Comparison of ENCODE assay signal across 8 cellular contexts in the genomic region with DNA sequence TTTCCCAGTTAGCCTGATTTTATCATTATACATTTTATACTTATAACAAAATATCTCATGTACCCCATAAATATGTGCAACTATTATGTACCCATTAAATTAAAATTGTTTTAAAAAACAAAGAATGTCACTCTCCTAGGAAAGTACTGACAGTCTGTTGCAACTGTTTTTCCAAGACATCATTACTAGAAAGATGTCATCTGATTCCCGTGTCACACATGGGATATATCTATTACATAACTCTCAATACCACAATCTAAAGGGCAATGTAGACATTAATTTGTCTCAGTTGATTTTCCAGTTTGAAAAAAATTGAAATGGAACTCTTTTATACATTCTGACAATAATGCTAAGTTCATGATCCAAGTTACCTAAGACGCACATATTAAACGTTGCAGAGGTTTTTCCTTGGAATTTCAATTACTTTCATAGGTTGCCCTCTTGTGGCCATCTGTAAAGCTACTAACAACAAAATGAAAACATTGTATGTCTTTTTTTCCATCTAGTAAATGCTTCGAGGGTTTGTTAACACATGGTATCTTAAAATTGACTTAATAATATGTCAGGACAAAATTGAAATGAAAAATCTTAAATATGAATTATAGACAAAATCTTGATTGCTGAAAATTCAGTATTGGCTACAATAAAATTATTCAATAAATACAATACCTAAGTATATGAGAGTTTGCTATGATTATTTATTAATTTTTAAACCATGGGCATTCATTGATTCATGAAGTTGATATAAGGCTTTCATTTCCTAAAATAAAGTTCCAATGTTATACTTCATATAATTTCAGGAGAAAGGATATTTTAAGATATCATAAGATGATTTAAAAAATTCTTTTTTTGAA.
DNase-seq lines count a peak whose midpoint lies in the region; ATAC-seq and TF ChIP-seq lines count a peak whose summit lies in the region.

No MANE protein-coding gene starts in this region.

- no peak overlapping the region for H2AK9ac ChIP-seq in IMR-90 (replicated peaks; ENCODE audit: low read depth, low read length, poor library complexity)

- no peak overlapping the region for H2AK5ac ChIP-seq in IMR-90 (ENCODE audit: low read depth, low read length)

- H3K56ac ChIP-seq in IMR-90 (ENCODE audit: extremely low read depth, insufficient read depth, low read length): no peak overlapping the region

- H3K4me1 ChIP-seq in IMR-90 (ENCODE audit: control insufficient read depth, insufficient read depth, low read length) (no peaks in the 10 kb centered on the region), OCI-LY7 (ENCODE audit: insufficient read depth, low read length, poor library complexity, severe bottlenecking) (no peaks in the 10 kb centered on the region)

- no peaks in the 10 kb centered on the region for H4K20me1 ChIP-seq in IMR-90 (ENCODE audit: insufficient read depth, low read length)
- H4K20me1 ChIP-seq in OCI-LY7 (ENCODE audit: insufficient read depth, low read length): no peaks in the 10 kb centered on the region

- peak; percentile 41; the same call in 1 of the 2 replicates for TF ChIP-seq RAD21 in IMR-90 (IDR thresholded peaks at IDR 0.05; ENCODE audit: low read length)

- H2BK5ac ChIP-seq in IMR-90 (ENCODE audit: low read depth, low read length, poor library complexity, severe bottlenecking): no peak overlapping the region

- no peak for TF ChIP-seq POLR2A in IMR-90 (IDR thresholded peaks at IDR 0.05; ENCODE audit: low read depth, low read length)

- no peaks in the 10 kb centered on the region for H3K9me1 ChIP-seq in IMR-90 (ENCODE audit: insufficient read depth, low read length)

- H2BK15ac ChIP-seq in IMR-90 (ENCODE audit: low read depth, low read length): no peak overlapping the region

- no peak overlapping the region for H3K14ac ChIP-seq in IMR-90 (replicated peaks; ENCODE audit: low read depth, low read length)

- H2BK20ac ChIP-seq in IMR-90 (ENCODE audit: low read depth, low read length): no peak overlapping the region

- intact Hi-C loops in IMR-90 (cut with micrococcal nuclease) (loop anchor here (1.0 kb wide), 1 partner anchor 176 kb away; no protein-coding TSS in a partner anchor), OCI-LY7 (cut with micrococcal nuclease; ENCODE audit: unreplicated experiment) (loop anchor here (5.0 kb wide), 1 partner anchor 175 kb away; no protein-coding TSS in a partner anchor)

- H3K18ac ChIP-seq in IMR-90 (ENCODE audit: low read depth, low read length): no peak overlapping the region

- no peaks in the 10 kb centered on the region for H3K36me3 ChIP-seq in IMR-90 (ENCODE audit: control insufficient read depth, insufficient read depth, low read length)
- no peaks in the 10 kb centered on the region for H3K36me3 ChIP-seq in OCI-LY7 (ENCODE audit: insufficient read depth, low read length)

- H3K27me3 ChIP-seq in IMR-90 (ENCODE audit: control insufficient read depth, insufficient read depth, low read length): no peaks in the 10 kb centered on the region

- ATAC-seq in IMR-90 (ENCODE audit: low read depth) (no peak), HG02938 (IDR thresholded peaks at IDR 0.05; ENCODE audit: unreplicated experiment) (no peak)

- no peak overlapping the region for H3K4ac ChIP-seq in IMR-90 (ENCODE audit: low read depth, low read length)

- no peak overlapping the region for H2BK120ac ChIP-seq in IMR-90 (ENCODE audit: low read depth, low read length)

- no peak overlapping the region for H3K23ac ChIP-seq in IMR-90 (ENCODE audit: low read depth, low read length)

- peak; percentile 55 for TF ChIP-seq CTCF in IMR-90 (conservative IDR thresholded peaks at IDR 0.05; ENCODE audit: low read depth, low read length)
- TF ChIP-seq CTCF in OCI-LY7 (conservative IDR thresholded peaks at IDR 0.05; ENCODE audit: low read length): peak; percentile 89

- DNase-seq in COR-L47 (lab: John Stamatoyannopoulos, UW) (peak; percentile 64), IMR-90 (peak; percentile 36), OCI-LY7 (ENCODE audit: low spot score) (peak; percentile 34), epidermal melanocyte (ENCODE audit: insufficient read length, low spot score) (peak; percentile 23), pons (ENCODE audit: low spot score) (peak; percentile 88), ecto neural progenitor cell (ENCODE audit: low spot score) (no peak)
- DNase-seq in NK-92 treated with Interleukin-12 subunit alpha and Interleukin-12 subunit beta, amount 100 ng/mL, for 24 hours (lab: John Stamatoyannopoulos, UW): no peak

- no peaks in the 10 kb centered on the region for H3K79me2 ChIP-seq in OCI-LY7 (ENCODE audit: insufficient read depth, low read depth, low read length)

- H4K91ac ChIP-seq in IMR-90 (ENCODE audit: insufficient read depth, low read depth, low read length): no peak overlapping the region

- dilution Hi-C loops in IMR-90 (cut with HindIII; ENCODE audit: low sequenced_read_pairs, unreplicated experiment): no loop called here

- H3K9me2 ChIP-seq in OCI-LY7 (ENCODE audit: insufficient read depth, low read length): no peaks in the 10 kb centered on the region

- H3K27ac ChIP-seq in IMR-90 (ENCODE audit: insufficient read depth, low read length) (no peak overlapping the region), OCI-LY7 (ENCODE audit: low read depth, low read length, poor library complexity, severe bottlenecking) (no peak overlapping the region)

- H2AFZ ChIP-seq in IMR-90 (replicated peaks; ENCODE audit: low read length, poor library complexity) (no peak overlapping the region), OCI-LY7 (ENCODE audit: low read length) (no peak overlapping the region)

- H3K79me1 ChIP-seq in IMR-90 (ENCODE audit: low read depth in 1 of 2, low read length in 2 of 2): no peaks in the 10 kb centered on the region

- whole genome bisulfite sequencing in IMR-90 (ENCODE audit: extremely low coverage in 2 of 2, insufficient read length in 1 of 2), 2 experiments: no CpG with 5 or more reads among the region's 4 CpGs

- H3K9ac ChIP-seq in IMR-90 (ENCODE audit: low read depth, low read length): no peak overlapping the region

- POLR2A ChIA-PET in IMR-90 (lab: Charles Lee; ENCODE audit: unreplicated experiment) (no interaction called here), OCI-LY7 (lab: Charles Lee) (interaction anchor here (0.6 to 0.7 kb wide), 3 partner anchors 27 to 1675 kb away, joined by 3 to 4 read pairs (median 3); no protein-coding TSS in a partner anchor)

- no peaks in the 10 kb centered on the region for H3K9me3 ChIP-seq in IMR-90 (ENCODE audit: control insufficient read depth, insufficient read depth, low read length)
- H3K9me3 ChIP-seq in OCI-LY7 (ENCODE audit: low read length): no peaks in the 10 kb centered on the region

- CTCF ChIA-PET in IMR-90 (lab: Yijun Ruan, JAX) (interaction anchor here (0.6 to 1.2 kb wide), 2 partner anchors 18 to 670 kb away, joined by 3 read pairs; no protein-coding TSS in a partner anchor), OCI-LY7 (lab: Charles Lee; ENCODE audit: unreplicated experiment) (no interaction called here)

- no peak overlapping the region for H3K4me3 ChIP-seq in IMR-90 (ENCODE audit: insufficient read depth, low read depth, low read length)
- H3K4me3 ChIP-seq in OCI-LY7 (ENCODE audit: low read depth, low read length, poor library complexity, severe bottlenecking): no peak overlapping the region

- no peak overlapping the region for H3K4me2 ChIP-seq in IMR-90 (ENCODE audit: low read depth, low read length)
- no peak overlapping the region for H3K4me2 ChIP-seq in OCI-LY7 (ENCODE audit: low read length)

- no peak overlapping the region for H4K5ac ChIP-seq in IMR-90 (ENCODE audit: low read depth, low read length)

- BruUV-seq in IMR-90 (replicated peaks; lab: Mats Ljungman, UMichigan): no TSS peak
- no TSS peak for BruUV-seq in OCI-LY7 (replicated peaks; lab: Mats Ljungman, UMichigan)

- in situ Hi-C loops in IMR-90 (cut with MboI; ENCODE audit: low sequenced_read_pairs): loop anchor here (10.0 to 25.0 kb wide), 2 partner anchors 173 to 710 kb away; no protein-coding TSS in a partner anchor

- no peak overlapping the region for H4K8ac ChIP-seq in IMR-90 (ENCODE audit: low read depth in 2 of 2, low read length in 2 of 2)

TF ChIP-seq in IMR-90, 13 proteins besides CTCF, POLR2A, EP300 and RAD21:
- no peak for TF ChIP-seq MXI1 (IDR thresholded peaks at IDR 0.05; ENCODE audit: borderline replicate concordance, low read depth, low read length)
- no peak for TF ChIP-seq USF2 (IDR thresholded peaks at IDR 0.05; ENCODE audit: low read depth, low read length)
- TF ChIP-seq SMC3 (IDR thresholded peaks at IDR 0.05; ENCODE audit: low read depth, low read length): peak; percentile 25; the same call in 1 of the 2 replicates
TF ChIP-seq in IMR-90: peak in this region for 1.

Comparison
In these comparisons a context has a peak if more than half of its experiments do, and no peak if none do; other contexts are left out.
1. DNase-seq: peak in COR-L47 (single experiment), IMR-90 (single experiment), OCI-LY7 (single experiment), epidermal melanocyte (single experiment) and pons (single experiment); none in ecto neural progenitor cell (single experiment) and NK-92 treated with Interleukin-12 subunit alpha and Interleukin-12 subunit beta, amount 100 ng/mL, for 24 hours (single experiment).